In the genomic region with DNA sequence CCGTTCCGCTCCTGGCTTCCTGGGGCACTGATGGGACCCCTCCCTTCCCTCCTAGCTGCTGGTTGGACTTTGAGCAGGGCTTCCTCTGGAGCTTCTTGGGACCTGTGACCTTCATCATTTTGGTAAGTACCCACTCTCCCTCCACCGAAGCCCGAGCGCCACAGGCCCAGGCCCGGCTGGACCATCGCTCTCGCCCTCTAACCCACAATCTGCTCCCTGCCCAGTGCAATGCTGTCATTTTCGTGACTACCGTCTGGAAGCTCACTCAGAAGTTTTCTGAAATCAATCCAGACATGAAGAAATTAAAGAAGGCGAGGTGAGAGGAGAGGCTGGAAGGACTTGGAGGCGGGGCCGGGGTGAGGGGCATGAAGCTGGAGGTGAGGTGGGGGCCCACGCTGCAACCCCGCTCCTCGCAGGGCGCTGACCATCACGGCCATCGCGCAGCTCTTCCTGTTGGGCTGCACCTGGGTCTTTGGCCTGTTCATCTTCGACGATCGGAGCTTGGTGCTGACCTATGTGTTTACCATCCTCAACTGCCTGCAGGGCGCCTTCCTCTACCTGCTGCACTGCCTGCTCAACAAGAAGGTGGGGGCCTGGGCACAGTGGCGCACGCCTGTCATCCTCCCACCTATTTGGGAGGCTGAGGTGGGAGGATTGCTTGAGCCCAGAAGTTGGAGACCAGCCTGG, we compare ENCODE assay signal across 2 cellular contexts.
A peak's percentile ranks its signal among the peaks of the same experiment; 100 is the strongest.
TF ChIP-seq lines count a peak whose summit lies in the region.

No MANE protein-coding gene starts in this region.

TF ChIP-seq in HEK293, 187 proteins besides CTCF, POLR2A, EP300 and RAD21 (continued from another document and continues in another):
- 0 out of 2 replicates have a peak, but pooled peaks have one; percentile 4 for TF ChIP-seq HIC1 (tag by site-specific recombination; IDR thresholded peaks at IDR 0.05)
- TF ChIP-seq, protein P1, sequence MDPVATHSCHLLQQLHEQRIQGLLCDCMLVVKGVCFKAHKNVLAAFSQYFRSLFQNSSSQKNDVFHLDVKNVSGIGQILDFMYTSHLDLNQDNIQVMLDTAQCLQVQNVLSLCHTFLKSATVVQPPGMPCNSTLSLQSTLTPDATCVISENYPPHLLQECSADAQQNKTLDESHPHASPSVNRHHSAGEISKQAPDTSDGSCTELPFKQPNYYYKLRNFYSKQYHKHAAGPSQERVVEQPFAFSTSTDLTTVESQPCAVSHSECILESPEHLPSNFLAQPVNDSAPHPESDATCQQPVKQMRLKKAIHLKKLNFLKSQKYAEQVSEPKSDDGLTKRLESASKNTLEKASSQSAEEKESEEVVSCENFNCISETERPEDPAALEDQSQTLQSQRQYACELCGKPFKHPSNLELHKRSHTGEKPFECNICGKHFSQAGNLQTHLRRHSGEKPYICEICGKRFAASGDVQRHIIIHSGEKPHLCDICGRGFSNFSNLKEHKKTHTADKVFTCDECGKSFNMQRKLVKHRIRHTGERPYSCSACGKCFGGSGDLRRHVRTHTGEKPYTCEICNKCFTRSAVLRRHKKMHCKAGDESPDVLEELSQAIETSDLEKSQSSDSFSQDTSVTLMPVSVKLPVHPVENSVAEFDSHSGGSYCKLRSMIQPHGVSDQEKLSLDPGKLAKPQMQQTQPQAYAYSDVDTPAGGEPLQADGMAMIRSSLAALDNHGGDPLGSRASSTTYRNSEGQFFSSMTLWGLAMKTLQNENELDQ (tag by site-specific recombination; IDR thresholded peaks at IDR 0.05; ENCODE audit: low read depth): no peak
- 0 out of 2 replicates have a peak, but pooled peaks have one; percentile 7 for TF ChIP-seq ZNF600 (tag by site-specific recombination; IDR thresholded peaks at IDR 0.05)
- no peak for TF ChIP-seq KLF1 (tag by site-specific recombination; IDR thresholded peaks at IDR 0.05)
- TF ChIP-seq ZNF518A (tag by site-specific recombination; conservative IDR thresholded peaks at IDR 0.05; ENCODE audit: low read depth): no peak
- TF ChIP-seq ZNF18 (tag by site-specific recombination; IDR thresholded peaks at IDR 0.05): no peak
- no peak for TF ChIP-seq ZSCAN16 (tag by site-specific recombination; IDR thresholded peaks at IDR 0.05)

TF ChIP-seq in neural cell, 6 proteins besides CTCF, POLR2A, EP300 and RAD21 (continued from another document):
- no peak for TF ChIP-seq EZH2 (IDR thresholded peaks at IDR 0.05; ENCODE audit: borderline replicate concordance, insufficient read depth, low read length, poor library complexity, severe bottlenecking)
- no peak for TF ChIP-seq MXI1 (conservative IDR thresholded peaks at IDR 0.05; ENCODE audit: poor library complexity, severe bottlenecking)
